Comparison of ENCODE assay signal across 24 cellular contexts in genomic region chr7:76334320-76334967, GRCh38. TPM values are rescaled to one million over a fixed set of nuclear protein-coding genes. Genes with fewer than 3 reads are reported as not detected.
DNase-seq lines count a peak whose midpoint lies in the region; ATAC-seq and TF ChIP-seq lines count a peak whose summit lies in the region.
"Had no signal": no experiment of that assay in that cellular context is flagged by ENCODE, and none has a peak within 500 bp of the region (broad histone marks: within the 10 kb centered on the region; RNA-seq: fewer than 3 reads in every experiment).

No MANE protein-coding gene starts in this region.

- peak overlapping the region; percentile 90 for H3K27ac ChIP-seq in left ventricle myocardium inferior (replicated peaks)
- H3K27ac ChIP-seq in body of pancreas: peak overlapping the region in 3 of 4 donors; percentile 24 to 69 (median 46)
- H3K27ac ChIP-seq in trophoblast cell (ENCODE audit: low read depth, low read length): no peak overlapping the region
- peak overlapping the region; percentile 50 to 64 for H3K27ac ChIP-seq in tibial artery
- H3K27ac ChIP-seq in suprapubic skin: no peak overlapping the region
- H3K27ac ChIP-seq: BLaER1, epithelial cell of prostate, neural progenitor cell had no signal

- peaks cover 99% of the 10 kb centered on the region for H3K4me1 ChIP-seq in left ventricle myocardium inferior
- H3K4me1 ChIP-seq in body of pancreas: peaks cover 72% of the 10 kb centered on the region
- H3K4me1 ChIP-seq in trophoblast cell (ENCODE audit: control insufficient read depth in 1 of 2, insufficient read depth in 2 of 2, low read length in 2 of 2): peaks cover 5 to 8% of the 10 kb centered on the region in 2 experiments
- peaks cover 0 to 81% (median 26%) of the 10 kb centered on the region in 4 donors for H3K4me1 ChIP-seq in tibial artery
- H3K4me1 ChIP-seq in suprapubic skin: peaks cover 30% of the 10 kb centered on the region
- H3K4me1 ChIP-seq: neural progenitor cell had no signal

- H4K12ac ChIP-seq in trophoblast cell (ENCODE audit: low read depth, low read length): no peak overlapping the region

- no peak overlapping the region for H3K23ac ChIP-seq in trophoblast cell (ENCODE audit: low read length)

- peaks cover 20% of the 10 kb centered on the region for H3K36me3 Mint-ChIP-seq in activated naive CD4-positive, alpha-beta T cell treated with anti-CD3 and anti-CD28 coated beads, Interleukin-2, amount 10 ng/mL, durations not matched to agents 7 days and 5 days

- TF ChIP-seq POLR2A in body of pancreas (IDR thresholded peaks at IDR 0.05) (no peak), suprapubic skin (IDR thresholded peaks at IDR 0.05) (no peak)

- TF ChIP-seq CTCF in left ventricle myocardium inferior (IDR thresholded peaks at IDR 0.05; ENCODE audit: borderline replicate concordance) (no peak), body of pancreas (IDR thresholded peaks at IDR 0.05) (no peak), tibial artery (IDR thresholded peaks at IDR 0.05) (no peak), suprapubic skin (IDR thresholded peaks at IDR 0.05) (no peak)

- H3K4me1 Mint-ChIP-seq in activated naive CD4-positive, alpha-beta T cell treated with anti-CD3 and anti-CD28 coated beads, Interleukin-2, amount 10 ng/mL, durations not matched to agents 7 days and 5 days: peaks cover 16% of the 10 kb centered on the region
- H3K4me1 Mint-ChIP-seq: neural progenitor cell had no signal

- H3K4ac ChIP-seq in trophoblast cell (ENCODE audit: low read depth, low read length): peak overlapping the region; percentile 87

- H2BK120ac ChIP-seq in trophoblast cell (ENCODE audit: insufficient read depth, low read length, poor library complexity): no peak overlapping the region

- ATAC-seq in body of pancreas: no peak
- ATAC-seq: HCT116 had no signal

- DNase-seq in left ventricle myocardium inferior (no peak), cardiac septum (ENCODE audit: low spot score) (no peak), body of pancreas (no peak), trophoblast cell (peak in 1 of 2 donors; percentile 31), tibial artery (peak in 1 of 2 donors; percentile 21), suprapubic skin (ENCODE audit: low spot score in 2 of 2) (no peak), dermis blood vessel endothelial cell (no peak)
- no peak for DNase-seq in activated naive CD4-positive, alpha-beta T cell treated with anti-CD3 and anti-CD28 coated beads, Interleukin-2, amount 10 ng/mL, durations not matched to agents 7 days and 5 days
- DNase-seq: activated CD4-positive, alpha-beta memory T cell treated with anti-CD3 and anti-CD28 coated beads for 36 hours; activated CD4-positive, CD25-positive, alpha-beta regulatory T cell treated with anti-CD3 and anti-CD28 coated beads, Interleukin-2, amount 50 U/mL, for 72 hours; activated gamma-delta T cell; COR-L47; DMS53; glutamatergic neuron; mammary epithelial cell; NCI-H146; NCI-H446; NCI-H774; stimulated activated CD8-positive, alpha-beta memory T cell treated with anti-CD3 and anti-CD28 coated beads, Interleukin-4, amount 100 ng/mL, for 48 hours had no signal

- no peak overlapping the region for H3K4me3 Mint-ChIP-seq in activated naive CD4-positive, alpha-beta T cell treated with anti-CD3 and anti-CD28 coated beads, Interleukin-2, amount 10 ng/mL, durations not matched to agents 7 days and 5 days
- H3K4me3 Mint-ChIP-seq: activated CD4-positive, alpha-beta memory T cell treated with anti-CD3 and anti-CD28 coated beads for 36 hours; neural progenitor cell; T-helper 1 cell treated with Interleukin-12 subunit alpha and Interleukin-12 subunit beta and Interleukin-4 antibody, amounts not matched to agents 30 μg/mL and 1 μg/mL, for 36 hours had no signal

- intact Hi-C loops in left ventricle myocardium inferior (cut with micrococcal nuclease) (no loop called here), cardiac septum (cut with DNase I) (no loop called here), body of pancreas (cut with DNase I) (no loop called here), tibial artery (cut with DNase I; ENCODE audit: low total_unique reads) (no loop called here)

- no peak overlapping the region for H3K14ac ChIP-seq in trophoblast cell (ENCODE audit: low read length)

- no peaks in the 10 kb centered on the region for H3K27me3 Mint-ChIP-seq in activated naive CD4-positive, alpha-beta T cell treated with anti-CD3 and anti-CD28 coated beads, Interleukin-2, amount 10 ng/mL, durations not matched to agents 7 days and 5 days
- H3K27me3 Mint-ChIP-seq: activated CD4-positive, alpha-beta memory T cell treated with anti-CD3 and anti-CD28 coated beads for 36 hours had no signal

- H3K9me3 ChIP-seq in left ventricle myocardium inferior (replicated peaks) (no peaks in the 10 kb centered on the region), body of pancreas (no peaks in the 10 kb centered on the region), trophoblast cell (ENCODE audit: insufficient read depth, low read depth, low read length) (no peaks in the 10 kb centered on the region), tibial artery (no peaks in the 10 kb centered on the region), suprapubic skin (no peaks in the 10 kb centered on the region)
- H3K9me3 ChIP-seq: BLaER1 had no signal

- WGBS in body of pancreas, 2 donors: 80% methylated on average over 6 of the region's 6 CpGs
- no CpG with 5 or more reads among the region's 6 CpGs for WGBS in trophoblast cell (ENCODE audit: extremely low coverage, insufficient coverage, insufficient read length)
- WGBS in suprapubic skin: 91% methylated on average over 6 of the region's 6 CpGs

- no peak overlapping the region for H3K9ac ChIP-seq in trophoblast cell (ENCODE audit: low read length)
- H3K9ac ChIP-seq: neural progenitor cell had no signal

- H3K9me3 Mint-ChIP-seq in activated naive CD4-positive, alpha-beta T cell treated with anti-CD3 and anti-CD28 coated beads, Interleukin-2, amount 10 ng/mL, durations not matched to agents 7 days and 5 days: no peaks in the 10 kb centered on the region
- H3K9me3 Mint-ChIP-seq: activated CD4-positive, alpha-beta memory T cell treated with anti-CD3 and anti-CD28 coated beads for 36 hours; neural progenitor cell; T-helper 1 cell treated with Interleukin-12 subunit alpha and Interleukin-12 subunit beta and Interleukin-4 antibody, amounts not matched to agents 30 μg/mL and 1 μg/mL, for 36 hours had no signal

- no peak overlapping the region for H3K18ac ChIP-seq in trophoblast cell (ENCODE audit: low read length)

- no peak for TF ChIP-seq EP300 in suprapubic skin (IDR thresholded peaks at IDR 0.05)

- H2AK5ac ChIP-seq in trophoblast cell (ENCODE audit: low read length): no peak overlapping the region

- H2AFZ ChIP-seq in trophoblast cell (ENCODE audit: insufficient read depth, low read length, poor library complexity): no peak overlapping the region
- H2AFZ ChIP-seq: neural progenitor cell had no signal

- CTCF ChIA-PET in activated naive CD4-positive, alpha-beta T cell treated with anti-CD3 and anti-CD28 coated beads, Interleukin-2, amount 10 ng/mL, durations not matched to agents 7 days and 5 days (lab: Charles Lee): no interaction called here

- H3K36me3 ChIP-seq in left ventricle myocardium inferior: peaks cover 11% of the 10 kb centered on the region
- peaks cover 0 to 6% of the 10 kb centered on the region in 2 donors for H3K36me3 ChIP-seq in body of pancreas (replicated peaks in 1 of 2; ENCODE audit: insufficient read depth in 1 of 2, low read depth in 2 of 2)
- peaks cover 17 to 27% of the 10 kb centered on the region in 2 experiments for H3K36me3 ChIP-seq in trophoblast cell (ENCODE audit: control insufficient read depth in 1 of 2, insufficient read depth in 2 of 2, low read length in 2 of 2)
- peaks cover 4 to 8% (median 6%) of the 10 kb centered on the region in 3 donors for H3K36me3 ChIP-seq in tibial artery
- peaks cover 11% of the 10 kb centered on the region for H3K36me3 ChIP-seq in suprapubic skin
- H3K36me3 ChIP-seq: neural progenitor cell had no signal

- H3K79me1 ChIP-seq in trophoblast cell (ENCODE audit: low read length): no peaks in the 10 kb centered on the region

- H2BK5ac ChIP-seq in trophoblast cell (ENCODE audit: low read depth, low read length, poor library complexity): no peak overlapping the region

- H2BK12ac ChIP-seq in trophoblast cell (ENCODE audit: low read length): no peak overlapping the region

- H3K27ac Mint-ChIP-seq in activated naive CD4-positive, alpha-beta T cell treated with anti-CD3 and anti-CD28 coated beads, Interleukin-2, amount 10 ng/mL, durations not matched to agents 7 days and 5 days: no peak overlapping the region
- H3K27ac Mint-ChIP-seq: neural progenitor cell; T-helper 1 cell treated with Interleukin-12 subunit alpha and Interleukin-12 subunit beta and Interleukin-4 antibody, amounts not matched to agents 30 μg/mL and 1 μg/mL, for 36 hours had no signal

- no peak overlapping the region for H3K4me2 ChIP-seq in trophoblast cell (ENCODE audit: low read length)
- H3K4me2 ChIP-seq: BLaER1, neural progenitor cell had no signal

- H4K91ac ChIP-seq in trophoblast cell (ENCODE audit: low read depth, low read length): no peak overlapping the region

- H4K8ac ChIP-seq in trophoblast cell (ENCODE audit: low read depth, low read length): no peak overlapping the region

- H3K27me3 ChIP-seq in left ventricle myocardium inferior (ENCODE audit: low read depth) (no peaks in the 10 kb centered on the region), body of pancreas (no peaks in the 10 kb centered on the region), trophoblast cell (ENCODE audit: insufficient read depth, low read length) (no peaks in the 10 kb centered on the region), tibial artery (no peaks in the 10 kb centered on the region), suprapubic skin (no peaks in the 10 kb centered on the region)
- H3K27me3 ChIP-seq: BLaER1, neural progenitor cell had no signal

- peaks cover 17% of the 10 kb centered on the region for H3K79me2 ChIP-seq in trophoblast cell (ENCODE audit: control insufficient read depth, insufficient read depth, low read length, poor library complexity)

- H3K4me3 ChIP-seq in left ventricle myocardium inferior: no peak overlapping the region
- H3K4me3 ChIP-seq in body of pancreas: no peak overlapping the region
- H3K4me3 ChIP-seq in trophoblast cell (ENCODE audit: low read depth, low read length): no peak overlapping the region
- H3K4me3 ChIP-seq in tibial artery: no peak overlapping the region
- H3K4me3 ChIP-seq in suprapubic skin: no peak overlapping the region
- H3K4me3 ChIP-seq: BLaER1, neural progenitor cell had no signal

RNA-seq across cellular contexts. Expression of gene YWHAG, which starts 24.3 kb away (rescaled TPM):
- total RNA-seq in left ventricle myocardium inferior (223 TPM), cardiac septum (183 TPM), body of pancreas (10 to 100 TPM; 24.1 to 60.0 TPM), suprapubic skin (10 to 100 TPM; 47.4 to 67.6 (median 65.8) TPM), dermis blood vessel endothelial cell (95.0 and 154 TPM in 2 replicates)
- 95.3 and 99.5 TPM in 2 replicates for polyA plus RNA-seq in trophoblast cell (2013)

RNA-seq across cellular contexts. Expression of gene HSPB1, which starts 32.0 kb away (rescaled TPM):
- total RNA-seq in left ventricle myocardium inferior (2,037 TPM), cardiac septum (2,571 TPM), body of pancreas (100 to 1,000 TPM; 367 to 445 TPM), suprapubic skin (1,000 to 10,000 TPM in 3 of 4 donors, 100 to 1,000 TPM in 1; 981 to 2,288 (median 2,045) TPM), dermis blood vessel endothelial cell (109 and 120 TPM in 2 replicates)
- 1,533 and 1,664 TPM in 2 replicates for polyA plus RNA-seq in trophoblast cell (2013)

Comparison
In these comparisons a context has a peak if more than half of its experiments do, and no peak if none do; other contexts are left out.
1. H3K27ac ChIP-seq: peak in left ventricle myocardium inferior (single experiment), body of pancreas (3 of 4) and tibial artery (2 of 2); none in trophoblast cell (single experiment) and suprapubic skin (single experiment).